In genomic region chr11:66842896-66843775, GRCh38 we compare ENCODE assay signal across 7 cellular contexts. TPM values are rescaled to one million over a fixed set of nuclear protein-coding genes. Genes with fewer than 3 reads are reported as not detected.
DNase-seq lines count a peak whose midpoint lies in the region; ATAC-seq and TF ChIP-seq lines count a peak whose summit lies in the region.

A gene with protein sequence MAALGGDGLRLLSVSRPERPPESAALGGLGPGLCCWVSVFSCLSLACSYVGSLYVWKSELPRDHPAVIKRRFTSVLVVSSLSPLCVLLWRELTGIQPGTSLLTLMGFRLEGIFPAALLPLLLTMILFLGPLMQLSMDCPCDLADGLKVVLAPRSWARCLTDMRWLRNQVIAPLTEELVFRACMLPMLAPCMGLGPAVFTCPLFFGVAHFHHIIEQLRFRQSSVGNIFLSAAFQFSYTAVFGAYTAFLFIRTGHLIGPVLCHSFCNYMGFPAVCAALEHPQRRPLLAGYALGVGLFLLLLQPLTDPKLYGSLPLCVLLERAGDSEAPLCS (plus strand): TSS chr11:66843441. CDS start chr11:66843456, 15 bp downstream.

- peaks cover 0 to 36% (median 27%) of the 10 kb centered on the region in 4 donors for H3K4me1 ChIP-seq in sigmoid colon

- H3K9me3 ChIP-seq in sigmoid colon: no peaks in the 10 kb centered on the region

- DNase-seq in NCI-H1694 (lab: John Stamatoyannopoulos, UW) (peak; percentile 38), T1000 (lab: John Stamatoyannopoulos, UW) (peak; percentile 71), astrocyte of the hippocampus (ENCODE audit: low read depth, low spot score) (peak; percentile 98), hypothalamus (lab: John Stamatoyannopoulos, UW) (peak; percentile 37 to 92 (median 83)), sigmoid colon (peak; percentile 94)

- H3K27me3 ChIP-seq in sigmoid colon: no peaks in the 10 kb centered on the region

- peaks cover 0 to 26% (median 7%) of the 10 kb centered on the region in 4 donors for H3K36me3 ChIP-seq in sigmoid colon

- TF ChIP-seq EP300 in sigmoid colon (IDR thresholded peaks at IDR 0.05): no peak

- H3K27ac ChIP-seq in sigmoid colon: peak within 1 kb of the TSS; percentile 92 to 98 (median 96)

- peak within 1 kb of the TSS; percentile 72 to 90 (median 82) for H3K4me3 ChIP-seq in sigmoid colon

- WGBS in sigmoid colon, 2 donors: 0% methylated on average over 98 of the region's 98 CpGs

- ATAC-seq in GM18502 (IDR thresholded peaks at IDR 0.05; ENCODE audit: poor library complexity, unreplicated experiment): peak; percentile 81
- ATAC-seq in HG02884 (IDR thresholded peaks at IDR 0.05; ENCODE audit: unreplicated experiment): peak; percentile 73

- TF ChIP-seq POLR2A in sigmoid colon (IDR thresholded peaks at IDR 0.05): peak; percentile 39 to 72

- intact Hi-C loops in sigmoid colon (cut with DNase I): loop anchor here (5.0 kb wide), 1 partner anchor 39 kb away; no protein-coding TSS in a partner anchor

- no peak for TF ChIP-seq CTCF in sigmoid colon (IDR thresholded peaks at IDR 0.05)

RNA-seq across cellular contexts. Expression of the gene that starts here (rescaled TPM):
- total RNA-seq in sigmoid colon: 10 to 100 TPM in 1 of 4 donors, 1 to 10 TPM in 3; 6.1 to 23.0 (median 9.1) TPM
- polyA plus RNA-seq in sigmoid colon: 10 to 100 TPM in 1 of 3 donors, 1 to 10 TPM in 2; 7.8 to 21.8 (median 8.3) TPM

Comparison
In these comparisons a context has a peak if more than half of its experiments do, and no peak if none do; other contexts are left out.
1. Peak in every context shown above with its lines: DNase-seq, ATAC-seq, H3K4me3 ChIP-seq and H3K27ac ChIP-seq.
2. DNase-seq: peak in every context shown above with its lines; median percentile 98 in astrocyte of the hippocampus; 94 in sigmoid colon; 83 in hypothalamus; 71 in T1000; 38 in NCI-H1694.